Comparison of ENCODE assay signal across 15 cellular contexts in the genomic region with DNA sequence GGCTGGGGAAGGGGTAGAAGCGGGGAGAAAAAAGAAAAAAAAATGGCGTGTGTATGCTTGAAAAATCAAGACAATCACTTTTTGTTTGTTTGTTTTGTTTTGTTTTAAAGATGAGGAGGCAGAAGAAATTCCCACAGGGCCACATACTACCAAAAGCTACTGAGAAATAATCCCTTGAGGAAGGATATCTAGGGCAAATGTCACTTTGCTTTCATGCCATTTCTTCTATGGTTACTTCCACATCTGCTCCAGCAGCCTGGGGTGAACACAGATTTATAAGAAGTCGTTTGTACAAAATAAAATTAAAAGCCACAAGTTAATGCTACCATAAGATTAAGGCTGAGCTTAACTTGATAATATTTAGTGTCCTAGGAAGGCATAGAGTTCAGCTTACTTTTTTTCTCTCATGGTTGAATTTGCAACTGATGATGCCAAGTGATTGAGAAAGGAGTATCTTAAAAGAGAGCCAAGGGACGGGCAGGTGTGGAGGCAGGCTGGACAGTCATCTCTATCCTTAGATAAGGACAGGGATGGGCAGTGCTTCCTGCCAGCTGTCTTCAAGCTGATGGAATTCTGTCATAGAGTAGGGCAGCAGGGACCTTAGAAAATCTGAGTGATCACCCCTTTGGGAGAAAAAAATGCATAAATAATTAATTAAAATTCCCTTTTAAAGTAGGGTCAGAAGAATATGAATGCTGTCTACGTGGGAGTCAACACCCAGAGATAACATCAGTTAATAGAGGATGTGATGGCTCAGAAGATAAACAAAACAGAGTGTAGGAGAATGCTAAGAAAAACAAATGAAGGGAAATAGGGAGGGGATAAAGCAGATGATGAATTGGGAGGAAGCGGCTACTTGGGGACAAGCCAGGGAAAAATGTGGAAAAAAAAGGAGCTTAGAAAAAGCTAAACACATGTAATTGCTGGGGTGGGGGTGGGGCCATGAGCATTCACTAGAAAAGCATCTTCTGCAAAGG. TPM values are rescaled to one million over a fixed set of nuclear protein-coding genes. Genes with fewer than 3 reads are reported as not detected.
DNase-seq lines count a peak whose midpoint lies in the region; ATAC-seq and TF ChIP-seq lines count a peak whose summit lies in the region.
"Had no signal": no experiment of that assay in that cellular context is flagged by ENCODE, and none has a peak within 500 bp of the region (broad histone marks: within the 10 kb centered on the region; RNA-seq: fewer than 3 reads in every experiment).

No MANE protein-coding gene starts in this region.

- TF ChIP-seq CTCF in fibroblast of pulmonary artery (IDR thresholded peaks at IDR 0.05; ENCODE audit: low read length, missing control alignments) = no peak

- DNase-seq in GM03348 (ENCODE audit: low spot score) = peak; percentile 49
- DNase-seq in fibroblast of pulmonary artery (ENCODE audit: low read depth) = peak; percentile 64
- peak; percentile 28 for DNase-seq in skeletal muscle cell (ENCODE audit: low read depth)
- no peak for DNase-seq in stimulated activated naive CD8-positive, alpha-beta T cell treated with anti-CD3 and anti-CD28 coated beads, Interleukin-15, amount 100 ng/mL, for 72 hours
- DNase-seq in NCI-H2196 treated with DMSO at 0.1 percent for 48 hours (lab: John Stamatoyannopoulos, UW; ENCODE audit: unreplicated experiment) = no peak
- DNase-seq in NCI-H82 treated with DMSO at 0.1 percent for 48 hours (lab: John Stamatoyannopoulos, UW; ENCODE audit: unreplicated experiment) = no peak
- DNase-seq: amniotic stem cell, erythroblast, NCI-H524 treated with DMSO at 0.1 percent for 48 hours, T-helper 17 cell, transverse colon had no signal

- peaks cover 9% of the 10 kb centered on the region for H3K4me1 Mint-ChIP-seq in stimulated activated naive CD8-positive, alpha-beta T cell treated with anti-CD3 and anti-CD28 coated beads, Interleukin-15, amount 100 ng/mL, for 72 hours

- ATAC-seq in stimulated activated naive CD8-positive, alpha-beta T cell treated with anti-CD3 and anti-CD28 coated beads, Interleukin-15, amount 100 ng/mL, for 72 hours = no peak
- ATAC-seq in GM19452 (IDR thresholded peaks at IDR 0.05; ENCODE audit: unreplicated experiment) = no peak
- ATAC-seq: left lobe of liver, T-helper 17 cell had no signal

- H3K4me3 ChIP-seq in fibroblast of pulmonary artery (replicated peaks; ENCODE audit: low read depth, low read length) = no peak overlapping the region
- no peak overlapping the region for H3K4me3 ChIP-seq in skeletal muscle cell (ENCODE audit: low read depth, low read length)
- H3K4me3 ChIP-seq: prostate gland, transverse colon had no signal

- H3K9me3 Mint-ChIP-seq in stimulated activated naive CD8-positive, alpha-beta T cell treated with anti-CD3 and anti-CD28 coated beads, Interleukin-15, amount 100 ng/mL, for 72 hours = no peaks in the 10 kb centered on the region

- H3K27me3 Mint-ChIP-seq in stimulated activated naive CD8-positive, alpha-beta T cell treated with anti-CD3 and anti-CD28 coated beads, Interleukin-15, amount 100 ng/mL, for 72 hours = no peaks in the 10 kb centered on the region
- H3K27me3 Mint-ChIP-seq: T-helper 17 cell had no signal

- H3K4me3 Mint-ChIP-seq in stimulated activated naive CD8-positive, alpha-beta T cell treated with anti-CD3 and anti-CD28 coated beads, Interleukin-15, amount 100 ng/mL, for 72 hours = no peak overlapping the region
- H3K4me3 Mint-ChIP-seq: T-helper 17 cell had no signal

- H3K27ac Mint-ChIP-seq in stimulated activated naive CD8-positive, alpha-beta T cell treated with anti-CD3 and anti-CD28 coated beads, Interleukin-15, amount 100 ng/mL, for 72 hours = no peak overlapping the region
- H3K27ac Mint-ChIP-seq: T-helper 17 cell had no signal

TF ChIP-seq in PFSK-1, 5 proteins besides CTCF, POLR2A, EP300 and RAD21:
- TF ChIP-seq FOXP2 (optimal IDR thresholded peaks at IDR 0.05; ENCODE audit: borderline replicate concordance, extremely low read depth, extremely low read length, insufficient read depth) (no peak), TAF1 (IDR thresholded peaks at IDR 0.05; ENCODE audit: borderline replicate concordance, insufficient read depth, low read length) (peak; percentile 55; the same call in 1 of the 2 replicates), SIN3A (IDR thresholded peaks at IDR 0.05; ENCODE audit: borderline replicate concordance, insufficient read depth, low read length) (0 out of 2 replicates have a peak, but pooled peaks have one; percentile 23), POLR2AphosphoS5 (IDR thresholded peaks at IDR 0.05; ENCODE audit: low read depth, low read length) (no peak)
- TF ChIP-seq, protein P1, sequence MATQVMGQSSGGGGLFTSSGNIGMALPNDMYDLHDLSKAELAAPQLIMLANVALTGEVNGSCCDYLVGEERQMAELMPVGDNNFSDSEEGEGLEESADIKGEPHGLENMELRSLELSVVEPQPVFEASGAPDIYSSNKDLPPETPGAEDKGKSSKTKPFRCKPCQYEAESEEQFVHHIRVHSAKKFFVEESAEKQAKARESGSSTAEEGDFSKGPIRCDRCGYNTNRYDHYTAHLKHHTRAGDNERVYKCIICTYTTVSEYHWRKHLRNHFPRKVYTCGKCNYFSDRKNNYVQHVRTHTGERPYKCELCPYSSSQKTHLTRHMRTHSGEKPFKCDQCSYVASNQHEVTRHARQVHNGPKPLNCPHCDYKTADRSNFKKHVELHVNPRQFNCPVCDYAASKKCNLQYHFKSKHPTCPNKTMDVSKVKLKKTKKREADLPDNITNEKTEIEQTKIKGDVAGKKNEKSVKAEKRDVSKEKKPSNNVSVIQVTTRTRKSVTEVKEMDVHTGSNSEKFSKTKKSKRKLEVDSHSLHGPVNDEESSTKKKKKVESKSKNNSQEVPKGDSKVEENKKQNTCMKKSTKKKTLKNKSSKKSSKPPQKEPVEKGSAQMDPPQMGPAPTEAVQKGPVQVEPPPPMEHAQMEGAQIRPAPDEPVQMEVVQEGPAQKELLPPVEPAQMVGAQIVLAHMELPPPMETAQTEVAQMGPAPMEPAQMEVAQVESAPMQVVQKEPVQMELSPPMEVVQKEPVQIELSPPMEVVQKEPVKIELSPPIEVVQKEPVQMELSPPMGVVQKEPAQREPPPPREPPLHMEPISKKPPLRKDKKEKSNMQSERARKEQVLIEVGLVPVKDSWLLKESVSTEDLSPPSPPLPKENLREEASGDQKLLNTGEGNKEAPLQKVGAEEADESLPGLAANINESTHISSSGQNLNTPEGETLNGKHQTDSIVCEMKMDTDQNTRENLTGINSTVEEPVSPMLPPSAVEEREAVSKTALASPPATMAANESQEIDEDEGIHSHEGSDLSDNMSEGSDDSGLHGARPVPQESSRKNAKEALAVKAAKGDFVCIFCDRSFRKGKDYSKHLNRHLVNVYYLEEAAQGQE (IDR thresholded peaks at IDR 0.05; ENCODE audit: insufficient read depth in 1 of 2, low read depth in 2 of 2, low read length in 2 of 2) = peak in 1 of 2 experiments; percentile 62; a peak in 2 of 4 replicates

RNA-seq across cellular contexts. Expression of gene DYRK2, which starts 57.1 kb away (rescaled TPM):
- polyA plus RNA-seq in PFSK-1 (2012; ENCODE audit: insufficient read length, low read depth) = 31.1 TPM

Comparison
In these comparisons a context has a peak if more than half of its experiments do, and no peak if none do; other contexts are left out.
1. DNase-seq: peak in GM03348 (single experiment), fibroblast of pulmonary artery (single experiment) and skeletal muscle cell (single experiment); none in stimulated activated naive CD8-positive, alpha-beta T cell treated with anti-CD3 and anti-CD28 coated beads, Interleukin-15, amount 100 ng/mL, for 72 hours (0 of 2), NCI-H2196 treated with DMSO at 0.1 percent for 48 hours (single experiment) and NCI-H82 treated with DMSO at 0.1 percent for 48 hours (single experiment).